ENCODE assay signal across 21 cellular contexts in the genomic region with DNA sequence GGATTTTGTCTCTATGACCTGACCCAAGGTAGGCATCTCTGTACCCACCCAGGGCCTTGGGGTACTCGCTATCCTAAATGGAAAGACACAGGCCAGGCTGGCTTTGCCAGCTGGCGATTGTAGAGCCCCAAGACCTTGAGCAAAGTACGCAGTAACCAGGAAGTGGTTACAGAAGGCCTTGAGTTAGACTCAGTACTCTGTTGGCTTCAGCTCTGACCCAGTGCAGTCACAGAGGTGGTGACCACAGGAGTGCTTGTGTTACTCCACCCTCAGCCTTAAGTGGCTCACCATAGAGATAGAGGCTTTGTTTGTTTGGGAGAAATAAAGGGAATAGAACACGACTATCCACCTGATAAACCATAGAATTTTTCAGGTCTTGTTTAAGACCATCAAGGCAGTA.
"Had no signal": no experiment of that assay in that cellular context is flagged by ENCODE, and none has a peak within 500 bp of the region (broad histone marks: within the 10 kb centered on the region; RNA-seq: fewer than 3 reads in every experiment).

No MANE protein-coding gene starts in this region.

- DNase-seq: KBM-7, MG63, NCI-H1092, NCI-H1105 treated with DMSO at 0.1 percent for 48 hours, NCI-H1436 treated with DMSO at 0.1 percent for 48 hours, NCI-H1694, NCI-H187 treated with DMSO at 0.1 percent for 48 hours, NCI-H2029 treated with DMSO at 0.1 percent for 48 hours, NCI-H2171, NCI-H345, NCI-H446 treated with DMSO at 0.1 percent for 48 hours, NCI-H510A treated with DMSO at 0.1 percent for 48 hours, NCI-H526, NCI-H748 treated with DMSO at 0.1 percent for 48 hours, PC-3, SHP77, T-helper 1 cell, T-helper 17 cell had no signal

- H3K27ac ChIP-seq: RWPE1 had no signal

- ATAC-seq: Panc1, PC-3, SK-N-SH treated with all-trans-retinoic acid at 6 μM for 48 hours, T-helper 17 cell had no signal

- H3K9me3 ChIP-seq: MG63 had no signal

- H3K4me3 ChIP-seq: MG63 had no signal

- H3K27me3 ChIP-seq: MG63 had no signal

- H3K36me3 ChIP-seq: MG63 had no signal
